In genomic region chr7:55133630-55134392, GRCh38 we compare ENCODE assay signal across 10 cellular contexts.
DNase-seq lines count a peak whose midpoint lies in the region; ATAC-seq and TF ChIP-seq lines count a peak whose summit lies in the region.
"Had no signal": no experiment of that assay in that cellular context is flagged by ENCODE, and none has a peak within 500 bp of the region (broad histone marks: within the 10 kb centered on the region; RNA-seq: fewer than 3 reads in every experiment).

No MANE protein-coding gene starts in this region.

- no peaks in the 10 kb centered on the region for H3K9me3 ChIP-seq in uterus

- no peaks in the 10 kb centered on the region for H3K27me3 ChIP-seq in uterus

- H3K9me3 Mint-ChIP-seq in activated CD4-positive, alpha-beta memory T cell treated with anti-CD3 and anti-CD28 coated beads for 36 hours, result peaks cover 4% of the 10 kb centered on the region
- H3K9me3 Mint-ChIP-seq in activated CD4-positive, alpha-beta memory T cell treated with anti-CD3 and anti-CD28 coated beads, Interleukin-2, amount 10 ng/mL, durations not matched to agents 7 days and 5 days, result no peaks in the 10 kb centered on the region
- H3K9me3 Mint-ChIP-seq in chondrocyte (ENCODE audit: low read depth), result peaks cover 10% of the 10 kb centered on the region
- H3K9me3 Mint-ChIP-seq in activated T-helper 2 cell treated with anti-CD3 and anti-CD28 coated beads, Interferon-gamma antibody, Interleukin-2, Interleukin-4, amounts not matched to agents 10 μg/mL and 5 μg/mL and 100 μg/mL, durations not matched to agents 14 hours and 24 hours and 36 hours, result peaks cover 5% of the 10 kb centered on the region

- H3K4me1 Mint-ChIP-seq in activated CD4-positive, alpha-beta memory T cell treated with anti-CD3 and anti-CD28 coated beads for 36 hours (ENCODE audit: low read depth), result peaks cover 20% of the 10 kb centered on the region
- H3K4me1 Mint-ChIP-seq in activated CD4-positive, alpha-beta memory T cell treated with anti-CD3 and anti-CD28 coated beads, Interleukin-2, amount 10 ng/mL, durations not matched to agents 7 days and 5 days, result peaks cover 20% of the 10 kb centered on the region
- peaks cover 57% of the 10 kb centered on the region for H3K4me1 Mint-ChIP-seq in chondrocyte (ENCODE audit: low read depth)
- H3K4me1 Mint-ChIP-seq in activated T-helper 2 cell treated with anti-CD3 and anti-CD28 coated beads, Interferon-gamma antibody, Interleukin-2, Interleukin-4, amounts not matched to agents 10 μg/mL and 5 μg/mL and 100 μg/mL, durations not matched to agents 14 hours and 24 hours and 36 hours (ENCODE audit: low read depth), result peaks cover 27% of the 10 kb centered on the region

- no peak overlapping the region for H3K27ac Mint-ChIP-seq in activated CD4-positive, alpha-beta memory T cell treated with anti-CD3 and anti-CD28 coated beads for 36 hours
- no peak overlapping the region for H3K27ac Mint-ChIP-seq in activated CD4-positive, alpha-beta memory T cell treated with anti-CD3 and anti-CD28 coated beads, Interleukin-2, amount 10 ng/mL, durations not matched to agents 7 days and 5 days
- peak overlapping the region; percentile 99 for H3K27ac Mint-ChIP-seq in chondrocyte (ENCODE audit: unreplicated experiment)
- H3K27ac Mint-ChIP-seq in activated T-helper 2 cell treated with anti-CD3 and anti-CD28 coated beads, Interferon-gamma antibody, Interleukin-2, Interleukin-4, amounts not matched to agents 10 μg/mL and 5 μg/mL and 100 μg/mL, durations not matched to agents 14 hours and 24 hours and 36 hours, result no peak overlapping the region

- H3K36me3 Mint-ChIP-seq in activated CD4-positive, alpha-beta memory T cell treated with anti-CD3 and anti-CD28 coated beads for 36 hours, result no peaks in the 10 kb centered on the region
- H3K36me3 Mint-ChIP-seq in activated CD4-positive, alpha-beta memory T cell treated with anti-CD3 and anti-CD28 coated beads, Interleukin-2, amount 10 ng/mL, durations not matched to agents 7 days and 5 days (ENCODE audit: low read depth), result no peaks in the 10 kb centered on the region
- peaks cover 1% of the 10 kb centered on the region for H3K36me3 Mint-ChIP-seq in chondrocyte (ENCODE audit: low read depth)
- H3K36me3 Mint-ChIP-seq in activated T-helper 2 cell treated with anti-CD3 and anti-CD28 coated beads, Interferon-gamma antibody, Interleukin-2, Interleukin-4, amounts not matched to agents 10 μg/mL and 5 μg/mL and 100 μg/mL, durations not matched to agents 14 hours and 24 hours and 36 hours (ENCODE audit: low read depth), result no peaks in the 10 kb centered on the region

- intact Hi-C loops in activated CD4-positive, alpha-beta memory T cell treated with anti-CD3 and anti-CD28 coated beads for 36 hours (cut with micrococcal nuclease), result loop anchor here (1.0 to 5.0 kb wide), 8 partner anchors 29 to 332 kb away; partner anchors contain the start of gene LANCL2
- intact Hi-C loops in uterus (cut with DNase I; ENCODE audit: low total_unique reads), result no loop called here
- intact Hi-C loops in activated T-helper 2 cell treated with anti-CD3 and anti-CD28 coated beads, Interferon-gamma antibody, Interleukin-2, Interleukin-4, amounts not matched to agents 10 μg/mL and 5 μg/mL and 100 μg/mL, durations not matched to agents 14 hours and 24 hours and 36 hours (cut with micrococcal nuclease), result loop anchor here (2.0 to 5.0 kb wide), 2 partner anchors 62 to 137 kb away; no protein-coding TSS in a partner anchor

- H3K27ac ChIP-seq in uterus, result peak overlapping the region; percentile 72 to 74

- peak; percentile 12 for DNase-seq in activated CD4-positive, alpha-beta memory T cell treated with anti-CD3 and anti-CD28 coated beads for 36 hours
- DNase-seq in activated CD4-positive, alpha-beta memory T cell treated with anti-CD3 and anti-CD28 coated beads, Interleukin-2, amount 10 ng/mL, durations not matched to agents 7 days and 5 days, result no peak
- DNase-seq in chondrocyte (ENCODE audit: low spot score), result no peak
- peak; percentile 64 to 96 for DNase-seq in lung microvascular endothelial cell (ENCODE audit: low read depth in 2 of 2)
- peak in 1 of 2 donors; percentile 66 for DNase-seq in uterus
- DNase-seq in activated T-helper 2 cell treated with anti-CD3 and anti-CD28 coated beads, Interferon-gamma antibody, Interleukin-2, Interleukin-4, amounts not matched to agents 10 μg/mL and 5 μg/mL and 100 μg/mL, durations not matched to agents 14 hours and 24 hours and 36 hours (ENCODE audit: low spot score), result no peak
- DNase-seq in activated CD4-positive, CD25-positive, alpha-beta regulatory T cell treated with anti-CD3 and anti-CD28 coated beads, Interleukin-2, amount 50 U/mL, for 72 hours, result no peak
- DNase-seq: AML-193, H7 had no signal

- no peak for TF ChIP-seq POLR2A in uterus (IDR thresholded peaks at IDR 0.05)

- peaks cover 0 to 20% of the 10 kb centered on the region in 2 donors for H3K4me1 ChIP-seq in uterus

- no peaks in the 10 kb centered on the region for H3K36me3 ChIP-seq in uterus

- ATAC-seq in GM21447 (IDR thresholded peaks at IDR 0.05; ENCODE audit: unreplicated experiment), result no peak

- TF ChIP-seq CTCF in chondrocyte (IDR thresholded peaks at IDR 0.05) (peak; percentile 48), uterus (IDR thresholded peaks at IDR 0.05) (no peak)

- POLR2A ChIA-PET in activated CD4-positive, alpha-beta memory T cell treated with anti-CD3 and anti-CD28 coated beads for 36 hours (lab: Charles Lee), result interaction anchor here (1.5 kb wide), 1 partner anchor 175 kb away, joined by 6 read pairs; no protein-coding TSS in a partner anchor
- POLR2A ChIA-PET in activated CD4-positive, alpha-beta memory T cell treated with anti-CD3 and anti-CD28 coated beads, Interleukin-2, amount 10 ng/mL, durations not matched to agents 7 days and 5 days (lab: Charles Lee), result no interaction called here

- H3K4me3 ChIP-seq in uterus, result no peak overlapping the region

- H3K4me3 Mint-ChIP-seq in activated CD4-positive, alpha-beta memory T cell treated with anti-CD3 and anti-CD28 coated beads for 36 hours, result no peak overlapping the region
- no peak overlapping the region for H3K4me3 Mint-ChIP-seq in activated CD4-positive, alpha-beta memory T cell treated with anti-CD3 and anti-CD28 coated beads, Interleukin-2, amount 10 ng/mL, durations not matched to agents 7 days and 5 days
- no peak overlapping the region for H3K4me3 Mint-ChIP-seq in chondrocyte (ENCODE audit: unreplicated experiment)
- no peak overlapping the region for H3K4me3 Mint-ChIP-seq in activated T-helper 2 cell treated with anti-CD3 and anti-CD28 coated beads, Interferon-gamma antibody, Interleukin-2, Interleukin-4, amounts not matched to agents 10 μg/mL and 5 μg/mL and 100 μg/mL, durations not matched to agents 14 hours and 24 hours and 36 hours (ENCODE audit: low read depth)

- H3K27me3 Mint-ChIP-seq in activated CD4-positive, alpha-beta memory T cell treated with anti-CD3 and anti-CD28 coated beads for 36 hours, result peaks cover 19% of the 10 kb centered on the region
- peaks cover 23% of the 10 kb centered on the region for H3K27me3 Mint-ChIP-seq in activated CD4-positive, alpha-beta memory T cell treated with anti-CD3 and anti-CD28 coated beads, Interleukin-2, amount 10 ng/mL, durations not matched to agents 7 days and 5 days
- no peaks in the 10 kb centered on the region for H3K27me3 Mint-ChIP-seq in chondrocyte (ENCODE audit: low read depth)
- peaks cover 23% of the 10 kb centered on the region for H3K27me3 Mint-ChIP-seq in activated T-helper 2 cell treated with anti-CD3 and anti-CD28 coated beads, Interferon-gamma antibody, Interleukin-2, Interleukin-4, amounts not matched to agents 10 μg/mL and 5 μg/mL and 100 μg/mL, durations not matched to agents 14 hours and 24 hours and 36 hours (ENCODE audit: low read depth)

- CTCF ChIA-PET in activated CD4-positive, alpha-beta memory T cell treated with anti-CD3 and anti-CD28 coated beads for 36 hours (lab: Charles Lee), result interaction anchor here (1.0 to 1.4 kb wide), 2 partner anchors 175 to 375 kb away, joined by 3 read pairs; partner anchors contain the start of gene SEC61G
- CTCF ChIA-PET in activated CD4-positive, alpha-beta memory T cell treated with anti-CD3 and anti-CD28 coated beads, Interleukin-2, amount 10 ng/mL, durations not matched to agents 7 days and 5 days (lab: Charles Lee), result interaction anchor here (1.0 kb wide), 1 partner anchor 121 kb away, joined by 3 read pairs; no protein-coding TSS in a partner anchor

Comparison
In these comparisons a context has a peak if more than half of its experiments do, and no peak if none do; other contexts are left out.
1. DNase-seq: peak in activated CD4-positive, alpha-beta memory T cell treated with anti-CD3 and anti-CD28 coated beads for 36 hours (single experiment) and lung microvascular endothelial cell (2 of 2); none in activated CD4-positive, alpha-beta memory T cell treated with anti-CD3 and anti-CD28 coated beads, Interleukin-2, amount 10 ng/mL, durations not matched to agents 7 days and 5 days (single experiment), chondrocyte (single experiment), activated T-helper 2 cell treated with anti-CD3 and anti-CD28 coated beads, Interferon-gamma antibody, Interleukin-2, Interleukin-4, amounts not matched to agents 10 μg/mL and 5 μg/mL and 100 μg/mL, durations not matched to agents 14 hours and 24 hours and 36 hours (single experiment) and activated CD4-positive, CD25-positive, alpha-beta regulatory T cell treated with anti-CD3 and anti-CD28 coated beads, Interleukin-2, amount 50 U/mL, for 72 hours (single experiment).